In genomic region chr17:27455569-27455913, GRCh38 we compare ENCODE assay signal across 9 cellular contexts. TPM values are rescaled to one million over a fixed set of nuclear protein-coding genes. Genes with fewer than 3 reads are reported as not detected.
DNase-seq lines count a peak whose midpoint lies in the region; ATAC-seq and TF ChIP-seq lines count a peak whose summit lies in the region.
"Had no signal": no experiment of that assay in that cellular context is flagged by ENCODE, and none has a peak within 500 bp of the region (broad histone marks: within the 10 kb centered on the region; RNA-seq: fewer than 3 reads in every experiment).

No MANE protein-coding gene starts in this region.

- peaks cover 28% of the 10 kb centered on the region for H3K4me1 Mint-ChIP-seq in T-helper 2 cell treated with Interferon-gamma antibody and Interleukin-4, amounts not matched to agents 5 μg/mL and 100 μg/mL, for 36 hours (ENCODE audit: low read depth)
- H3K4me1 Mint-ChIP-seq in activated naive CD8-positive, alpha-beta T cell treated with anti-CD3 and anti-CD28 coated beads, Interleukin-2, amount 50 U/mL, for 24 hours: peaks cover 38% of the 10 kb centered on the region

- H3K27me3 ChIP-seq in kidney epithelial cell (ENCODE audit: control insufficient read depth, insufficient read depth, low read length): no peaks in the 10 kb centered on the region

- no peak for ATAC-seq in activated naive CD8-positive, alpha-beta T cell treated with anti-CD3 and anti-CD28 coated beads, Interleukin-2, amount 50 U/mL, for 24 hours
- ATAC-seq in GM21360 (IDR thresholded peaks at IDR 0.05; ENCODE audit: unreplicated experiment): no peak

- H3K27ac Mint-ChIP-seq in T-helper 2 cell treated with Interferon-gamma antibody and Interleukin-4, amounts not matched to agents 5 μg/mL and 100 μg/mL, for 36 hours: no peak overlapping the region
- H3K27ac Mint-ChIP-seq in activated naive CD8-positive, alpha-beta T cell treated with anti-CD3 and anti-CD28 coated beads, Interleukin-2, amount 50 U/mL, for 24 hours: peak overlapping the region; percentile 58

- H3K4me3 ChIP-seq in kidney epithelial cell (ENCODE audit: low read depth, low read length): peak overlapping the region; percentile 53

- H3K9me3 Mint-ChIP-seq in T-helper 2 cell treated with Interferon-gamma antibody and Interleukin-4, amounts not matched to agents 5 μg/mL and 100 μg/mL, for 36 hours: no peaks in the 10 kb centered on the region
- no peaks in the 10 kb centered on the region for H3K9me3 Mint-ChIP-seq in activated naive CD8-positive, alpha-beta T cell treated with anti-CD3 and anti-CD28 coated beads, Interleukin-2, amount 50 U/mL, for 24 hours

- DNase-seq in T-helper 2 cell treated with Interferon-gamma antibody and Interleukin-4, amounts not matched to agents 5 μg/mL and 100 μg/mL, for 36 hours (ENCODE audit: low spot score): no peak
- DNase-seq in T-helper 2 cell: no peak
- no peak for DNase-seq in activated naive CD8-positive, alpha-beta T cell treated with anti-CD3 and anti-CD28 coated beads, Interleukin-2, amount 50 U/mL, for 24 hours
- no peak for DNase-seq in kidney epithelial cell (ENCODE audit: low read depth)
- no peak for DNase-seq in amniotic stem cell (lab: John Stamatoyannopoulos, UW)
- no peak for DNase-seq in kidney glomerular epithelial cell (lab: John Stamatoyannopoulos, UW)
- DNase-seq: SIG-M5 had no signal

- no peak for TF ChIP-seq CTCF in kidney epithelial cell (IDR thresholded peaks at IDR 0.05; ENCODE audit: insufficient read depth, low read length, poor library complexity, severe bottlenecking)

- H3K27ac ChIP-seq in temporal lobe (ENCODE audit: low read depth, low read length): peak overlapping the region; percentile 67

- H3K4me3 Mint-ChIP-seq in T-helper 2 cell treated with Interferon-gamma antibody and Interleukin-4, amounts not matched to agents 5 μg/mL and 100 μg/mL, for 36 hours: peak overlapping the region; percentile 18
- H3K4me3 Mint-ChIP-seq in activated naive CD8-positive, alpha-beta T cell treated with anti-CD3 and anti-CD28 coated beads, Interleukin-2, amount 50 U/mL, for 24 hours: peak overlapping the region; percentile 72

- no peaks in the 10 kb centered on the region for H3K36me3 ChIP-seq in kidney epithelial cell (ENCODE audit: control insufficient read depth, insufficient read depth, low read length)

- H3K27me3 Mint-ChIP-seq in T-helper 2 cell treated with Interferon-gamma antibody and Interleukin-4, amounts not matched to agents 5 μg/mL and 100 μg/mL, for 36 hours (ENCODE audit: low read depth): no peaks in the 10 kb centered on the region
- no peaks in the 10 kb centered on the region for H3K27me3 Mint-ChIP-seq in activated naive CD8-positive, alpha-beta T cell treated with anti-CD3 and anti-CD28 coated beads, Interleukin-2, amount 50 U/mL, for 24 hours

- H3K36me3 Mint-ChIP-seq in T-helper 2 cell treated with Interferon-gamma antibody and Interleukin-4, amounts not matched to agents 5 μg/mL and 100 μg/mL, for 36 hours (ENCODE audit: low read depth): no peaks in the 10 kb centered on the region
- H3K36me3 Mint-ChIP-seq in activated naive CD8-positive, alpha-beta T cell treated with anti-CD3 and anti-CD28 coated beads, Interleukin-2, amount 50 U/mL, for 24 hours (ENCODE audit: low read depth): no peaks in the 10 kb centered on the region

RNA-seq across cellular contexts. Expression of gene KSR1, which starts 0.7 kb away (rescaled TPM):
- total RNA-seq in kidney epithelial cell: 11.2 and 14.9 TPM in 2 replicates
- total RNA-seq in temporal lobe: 17.7 TPM
